Comparison of ENCODE assay signal across 8 cellular contexts in genomic region chr18:62436636-62437519, GRCh38.
A peak's percentile ranks its signal among the peaks of the same experiment; 100 is the strongest.
DNase-seq lines count a peak whose midpoint lies in the region; ATAC-seq, FAIRE-seq and TF ChIP-seq lines count a peak whose summit lies in the region.

No MANE protein-coding gene starts in this region.

- H3K36me3 ChIP-seq in mesenchymal stem cell (ENCODE audit: control insufficient read depth in 1 of 2, insufficient read depth in 2 of 2, low read depth in 1 of 2, low read length in 2 of 2): no peaks in the 10 kb centered on the region

- H3K4me3 ChIP-seq in A549 (no peak overlapping the region), mesenchymal stem cell (ENCODE audit: insufficient read depth in 1 of 2, low read depth in 1 of 2, low read length in 2 of 2) (peak overlapping the region in 1 of 2 experiments; percentile 62)

- H3K4me3 Mint-ChIP-seq in type B pancreatic cell: no peak overlapping the region

- H3K9me3 ChIP-seq in A549: no peaks in the 10 kb centered on the region
- no peaks in the 10 kb centered on the region for H3K9me3 ChIP-seq in mesenchymal stem cell (ENCODE audit: control insufficient read depth, low read length)

- H2BK5ac ChIP-seq in mesenchymal stem cell (ENCODE audit: low read depth, low read length, poor library complexity, severe bottlenecking): no peak overlapping the region

- no peak overlapping the region for H3K18ac ChIP-seq in mesenchymal stem cell (ENCODE audit: low read depth in 1 of 2, low read length in 2 of 2)

- no peak for TF ChIP-seq RAD21 in A549 (conservative IDR thresholded peaks at IDR 0.05 in 1 of 2, IDR thresholded peaks at IDR 0.05 in 1 of 2)

- H4K8ac ChIP-seq in mesenchymal stem cell (ENCODE audit: low read length): no peak overlapping the region

- H3K4me2 ChIP-seq in A549: peak overlapping the region; percentile 60
- H3K4me2 ChIP-seq in mesenchymal stem cell (ENCODE audit: low read length, poor library complexity, severe bottlenecking): no peak overlapping the region

- no peak overlapping the region for H3K4ac ChIP-seq in mesenchymal stem cell (ENCODE audit: low read depth in 1 of 2, low read length in 2 of 2)

- H3K4me1 ChIP-seq in A549 (peaks cover 22% of the 10 kb centered on the region), mesenchymal stem cell (ENCODE audit: control insufficient read depth, insufficient read depth, low read depth, low read length) (no peaks in the 10 kb centered on the region)

- H2BK15ac ChIP-seq in mesenchymal stem cell (ENCODE audit: low read depth, poor library complexity, severe bottlenecking): no peak overlapping the region

- no peak for FAIRE-seq in A549 (lab: Jason Lieb, UNC)

- H3K4me1 Mint-ChIP-seq in type B pancreatic cell (ENCODE audit: unreplicated experiment): peaks cover 5% of the 10 kb centered on the region

- H3K27me3 Mint-ChIP-seq in type B pancreatic cell: peaks cover 16% of the 10 kb centered on the region

- 55% methylated on average over 10 of the region's 10 CpGs for WGBS in A549 (ENCODE audit: missing lambda C conversion rate)
- WGBS in mesenchymal stem cell: 86% methylated on average over 9 of the region's 10 CpGs

- no peak overlapping the region for H3K23ac ChIP-seq in mesenchymal stem cell (ENCODE audit: low read length in 2 of 2)

- no peak for TF ChIP-seq EP300 in A549 (IDR thresholded peaks at IDR 0.05)

- ATAC-seq in A549 (peak; percentile 78 to 82), HG03354 (IDR thresholded peaks at IDR 0.05; ENCODE audit: poor library complexity, severe bottlenecking, unreplicated experiment) (no peak)

- no peak overlapping the region for H2AK5ac ChIP-seq in mesenchymal stem cell (ENCODE audit: low read length, severe bottlenecking)

- H2BK120ac ChIP-seq in mesenchymal stem cell (ENCODE audit: low read depth, low read length): no peak overlapping the region

- no peak overlapping the region for H2BK12ac ChIP-seq in mesenchymal stem cell (ENCODE audit: low read length in 2 of 2)

- H3K27ac Mint-ChIP-seq in type B pancreatic cell: no peak overlapping the region

- TF ChIP-seq CTCF in A549 (IDR thresholded peaks at IDR 0.05) (no peak), type B pancreatic cell (conservative IDR thresholded peaks at IDR 0.05) (no peak)

- no peaks in the 10 kb centered on the region for H3K9me3 Mint-ChIP-seq in type B pancreatic cell

- no peak overlapping the region for H3K14ac ChIP-seq in mesenchymal stem cell (ENCODE audit: low read length in 2 of 2)

- H3K27me3 ChIP-seq in mesenchymal stem cell (ENCODE audit: control insufficient read depth in 1 of 2, insufficient read depth in 1 of 2, low read length in 2 of 2): no peaks in the 10 kb centered on the region

- H3K27ac ChIP-seq in A549 (peak overlapping the region; percentile 40 to 84), mesenchymal stem cell (ENCODE audit: low read length, poor library complexity, severe bottlenecking) (no peak overlapping the region)

- no peak for TF ChIP-seq POLR2A in A549 (IDR thresholded peaks at IDR 0.05; ENCODE audit: low read length)

- no peak overlapping the region for H4K91ac ChIP-seq in mesenchymal stem cell (ENCODE audit: low read length)

- no peaks in the 10 kb centered on the region for H3K79me1 ChIP-seq in mesenchymal stem cell (replicated peaks; ENCODE audit: low read length, poor library complexity, severe bottlenecking)

- no peak for DNase-seq in A549 (ENCODE audit: low read depth in 1 of 2, low spot score in 1 of 2)
- peak; percentile 66 for DNase-seq in M059J (ENCODE audit: low read depth)
- peak; percentile 60 for DNase-seq in dedifferentiated amniotic fluid mesenchymal stem cell (ENCODE audit: extremely low spot score)
- peak; percentile 29 for DNase-seq in mesenchymal stem cell
- DNase-seq in type B pancreatic cell (ENCODE audit: extremely low spot score, unreplicated experiment): no peak
- DNase-seq in stimulated activated CD4-positive, alpha-beta T cell treated with anti-CD3 and anti-CD28 coated beads, Interleukin-1b, Interleukin-23, amount 100 ng/mL, for 48 hours: no peak
- DNase-seq in NCI-H345 (lab: John Stamatoyannopoulos, UW): no peak

- POLR2A ChIA-PET in A549 (lab: Yijun Ruan, JAX): interaction anchor here (1.2 to 2.3 kb wide), 4 partner anchors 11 to 90 kb away, joined by 4 to 8 read pairs (median 6); partner anchors contain the start of gene ZCCHC2

- no peaks in the 10 kb centered on the region for H3K36me3 Mint-ChIP-seq in type B pancreatic cell

- CTCF ChIA-PET in A549 (lab: Yijun Ruan, JAX): interaction anchor here (1.2 to 3.1 kb wide), 4 partner anchors 11 to 87 kb away, joined by 3 to 19 read pairs (median 4); no protein-coding TSS in a partner anchor

- H2AFZ ChIP-seq in mesenchymal stem cell (ENCODE audit: low read depth, low read length): no peak overlapping the region

- H3K9ac ChIP-seq in mesenchymal stem cell (ENCODE audit: low read length): peak overlapping the region; percentile 88

TF ChIP-seq in A549, 52 proteins besides CTCF, POLR2A, EP300 and RAD21:
- TF ChIP-seq EHF (CRISPR knock-in tag; IDR thresholded peaks at IDR 0.05): no peak
- TF ChIP-seq CEBPB (IDR thresholded peaks at IDR 0.05): 0 out of 4 replicates have a peak, but pooled peaks of 1 of the 2 experiments have one; percentile 23
- TF ChIP-seq FOSL2 (IDR thresholded peaks at IDR 0.05): no peak
- TF ChIP-seq FOSL2 (CRISPR knock-in tag; IDR thresholded peaks at IDR 0.05): peak; percentile 46; the same call in 1 of the 2 replicates

Comparison
In these comparisons a context has a peak if more than half of its experiments do, and no peak if none do; other contexts are left out.
1. DNase-seq: peak in M059J (single experiment), dedifferentiated amniotic fluid mesenchymal stem cell (single experiment) and mesenchymal stem cell (single experiment); none in A549 (0 of 2), type B pancreatic cell (single experiment), stimulated activated CD4-positive, alpha-beta T cell treated with anti-CD3 and anti-CD28 coated beads, Interleukin-1b, Interleukin-23, amount 100 ng/mL, for 48 hours (single experiment) and NCI-H345 (single experiment).